Comparison of ENCODE assay signal across 10 cellular contexts in the genomic region with DNA sequence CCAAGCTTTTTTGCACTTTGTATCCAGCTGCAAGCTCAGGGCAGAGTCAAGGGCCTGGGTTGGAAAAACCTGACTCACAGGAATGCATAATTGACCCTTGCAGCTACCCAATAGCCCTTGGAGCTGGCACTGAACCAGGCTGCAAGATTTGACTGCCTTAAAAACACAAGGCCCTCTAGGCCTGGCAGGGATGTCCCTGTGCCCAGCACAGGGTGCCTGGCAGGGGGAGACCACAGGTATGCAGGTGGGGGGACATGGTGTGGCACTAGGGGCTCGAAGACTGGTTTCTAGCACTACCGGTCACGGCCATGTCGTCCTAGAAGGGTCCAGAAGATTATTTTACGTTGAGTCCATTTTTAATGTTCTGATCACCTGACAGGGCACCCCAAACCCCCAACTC. TPM values are rescaled to one million over a fixed set of nuclear protein-coding genes. Genes with fewer than 3 reads are reported as not detected.
DNase-seq lines count a peak whose midpoint lies in the region; FAIRE-seq and TF ChIP-seq lines count a peak whose summit lies in the region.
"Had no signal": no experiment of that assay in that cellular context is flagged by ENCODE, and none has a peak within 500 bp of the region (broad histone marks: within the 10 kb centered on the region; RNA-seq: fewer than 3 reads in every experiment).

No MANE protein-coding gene starts in this region.

- no peaks in the 10 kb centered on the region for H3K27me3 Mint-ChIP-seq in activated T-helper 1 cell treated with anti-CD3 and anti-CD28 coated beads, Interleukin-12 subunit alpha, Interleukin-12 subunit beta, Interleukin-2, Interleukin-4 antibody, amounts not matched to agents 30 ng/mL and 10 ng/mL and 1 ng/mL, durations not matched to agents 14 hours and 24 hours and 36 hours (ENCODE audit: insufficient read depth)

- H3K4me1 Mint-ChIP-seq in activated T-helper 1 cell treated with anti-CD3 and anti-CD28 coated beads, Interleukin-12 subunit alpha, Interleukin-12 subunit beta, Interleukin-2, Interleukin-4 antibody, amounts not matched to agents 30 ng/mL and 10 ng/mL and 1 ng/mL, durations not matched to agents 14 hours and 24 hours and 36 hours (ENCODE audit: low read depth), result no peaks in the 10 kb centered on the region

- H3K36me3 Mint-ChIP-seq in activated T-helper 1 cell treated with anti-CD3 and anti-CD28 coated beads, Interleukin-12 subunit alpha, Interleukin-12 subunit beta, Interleukin-2, Interleukin-4 antibody, amounts not matched to agents 30 ng/mL and 10 ng/mL and 1 ng/mL, durations not matched to agents 14 hours and 24 hours and 36 hours (ENCODE audit: low read depth), result peaks cover 14% of the 10 kb centered on the region

- H3K4me3 ChIP-seq in fibroblast of pulmonary artery (replicated peaks; ENCODE audit: low read depth, low read length) (no peak overlapping the region), retinal pigment epithelial cell (ENCODE audit: low read length) (no peak overlapping the region)

- H3K4me3 Mint-ChIP-seq in activated T-helper 1 cell treated with anti-CD3 and anti-CD28 coated beads, Interleukin-12 subunit alpha, Interleukin-12 subunit beta, Interleukin-2, Interleukin-4 antibody, amounts not matched to agents 30 ng/mL and 10 ng/mL and 1 ng/mL, durations not matched to agents 14 hours and 24 hours and 36 hours, result no peak overlapping the region

- DNase-seq in Daoy (ENCODE audit: low read depth) (peak; percentile 31), RWPE1 (ENCODE audit: low spot score) (no peak), fibroblast of pulmonary artery (ENCODE audit: low read depth) (peak; percentile 67), retinal pigment epithelial cell (ENCODE audit: low read depth) (peak; percentile 14), urothelium cell line (ENCODE audit: low spot score) (no peak), T-helper 9 cell (no peak), 8988T (no peak)
- no peak for DNase-seq in activated T-helper 1 cell treated with anti-CD3 and anti-CD28 coated beads, Interleukin-12 subunit alpha, Interleukin-12 subunit beta, Interleukin-2, Interleukin-4 antibody, amounts not matched to agents 30 ng/mL and 10 ng/mL and 1 ng/mL, durations not matched to agents 14 hours and 24 hours and 36 hours (ENCODE audit: low spot score)

- H3K27ac Mint-ChIP-seq in activated T-helper 1 cell treated with anti-CD3 and anti-CD28 coated beads, Interleukin-12 subunit alpha, Interleukin-12 subunit beta, Interleukin-2, Interleukin-4 antibody, amounts not matched to agents 30 ng/mL and 10 ng/mL and 1 ng/mL, durations not matched to agents 14 hours and 24 hours and 36 hours, result no peak overlapping the region

- intact Hi-C loops in activated T-helper 1 cell treated with anti-CD3 and anti-CD28 coated beads, Interleukin-12 subunit alpha, Interleukin-12 subunit beta, Interleukin-2, Interleukin-4 antibody, amounts not matched to agents 30 ng/mL and 10 ng/mL and 1 ng/mL, durations not matched to agents 14 hours and 24 hours and 36 hours (cut with micrococcal nuclease), result no loop called here

- H3K27ac ChIP-seq in RWPE1, result peak overlapping the region; percentile 57
- H3K27ac ChIP-seq: parathyroid adenoma had no signal

- no peak for FAIRE-seq in urothelium cell line (lab: Jason Lieb, UNC)
- FAIRE-seq: GM18507 had no signal

- no peaks in the 10 kb centered on the region for H3K9me3 Mint-ChIP-seq in activated T-helper 1 cell treated with anti-CD3 and anti-CD28 coated beads, Interleukin-12 subunit alpha, Interleukin-12 subunit beta, Interleukin-2, Interleukin-4 antibody, amounts not matched to agents 30 ng/mL and 10 ng/mL and 1 ng/mL, durations not matched to agents 14 hours and 24 hours and 36 hours

- POLR2A ChIA-PET in RWPE1 (lab: Yijun Ruan, JAX; ENCODE audit: low non-redundant PET), result interaction anchor here (0.6 kb wide), 1 partner anchor 254 kb away, joined by 4 read pairs; no protein-coding TSS in a partner anchor

- TF ChIP-seq CTCF in RWPE1 (conservative IDR thresholded peaks at IDR 0.05; ENCODE audit: low read depth) (no peak), fibroblast of pulmonary artery (IDR thresholded peaks at IDR 0.05; ENCODE audit: low read length, missing control alignments) (no peak), retinal pigment epithelial cell (conservative IDR thresholded peaks at IDR 0.05; ENCODE audit: low read depth, low read length) (no peak)

- CTCF ChIA-PET in RWPE1 (lab: Yijun Ruan, JAX), result no interaction called here

RNA-seq across cellular contexts. Expression of gene SBF1, which starts 30.2 kb away (rescaled TPM):
- total RNA-seq in Daoy (2014; rRNA removed; shearing (Covaris generic)), result 40.5 and 47.0 TPM in 2 replicates
- 113 and 116 TPM in 2 replicates for total RNA-seq in activated T-helper 1 cell treated with anti-CD3 and anti-CD28 coated beads, Interleukin-12 subunit alpha, Interleukin-12 subunit beta, Interleukin-2, Interleukin-4 antibody, amounts not matched to agents 30 ng/mL and 10 ng/mL and 1 ng/mL, durations not matched to agents 14 hours and 24 hours and 36 hours

RNA-seq across cellular contexts. Expression of gene ADM2, which starts 36.7 kb away (rescaled TPM):
- 0.03 and 0.23 TPM in 2 replicates for total RNA-seq in Daoy (2014; rRNA removed; shearing (Covaris generic))
- 4.2 and 4.9 TPM in 2 replicates for total RNA-seq in activated T-helper 1 cell treated with anti-CD3 and anti-CD28 coated beads, Interleukin-12 subunit alpha, Interleukin-12 subunit beta, Interleukin-2, Interleukin-4 antibody, amounts not matched to agents 30 ng/mL and 10 ng/mL and 1 ng/mL, durations not matched to agents 14 hours and 24 hours and 36 hours

RNA-seq across cellular contexts. Expression of gene MIOX, which starts 42.0 kb away (rescaled TPM):
- not detected in 2 replicates for total RNA-seq in Daoy (2014; rRNA removed; shearing (Covaris generic))
- 0.29 TPM in 1 of 2 replicates, not detected in the other for total RNA-seq in activated T-helper 1 cell treated with anti-CD3 and anti-CD28 coated beads, Interleukin-12 subunit alpha, Interleukin-12 subunit beta, Interleukin-2, Interleukin-4 antibody, amounts not matched to agents 30 ng/mL and 10 ng/mL and 1 ng/mL, durations not matched to agents 14 hours and 24 hours and 36 hours

Comparison
In these comparisons a context has a peak if more than half of its experiments do, and no peak if none do; other contexts are left out.
1. DNase-seq: peak in Daoy (single experiment), fibroblast of pulmonary artery (single experiment) and retinal pigment epithelial cell (single experiment); none in RWPE1 (single experiment), urothelium cell line (single experiment), T-helper 9 cell (single experiment), 8988T (single experiment) and activated T-helper 1 cell treated with anti-CD3 and anti-CD28 coated beads, Interleukin-12 subunit alpha, Interleukin-12 subunit beta, Interleukin-2, Interleukin-4 antibody, amounts not matched to agents 30 ng/mL and 10 ng/mL and 1 ng/mL, durations not matched to agents 14 hours and 24 hours and 36 hours (single experiment).